33 cellular contexts compared by ENCODE assay signal in genomic region chr4:128440923-128441322, GRCh38.
"Had no signal": no experiment of that assay in that cellular context is flagged by ENCODE, and none has a peak within 500 bp of the region (broad histone marks: within the 10 kb centered on the region; RNA-seq: fewer than 3 reads in every experiment).

No MANE protein-coding gene starts in this region.

- H3K9me3 ChIP-seq: body of pancreas had no signal

- FAIRE-seq: astrocyte, bronchial epithelial cell had no signal

- DNase-seq: activated effector memory CD4-positive, alpha-beta T cell treated with anti-CD3 and anti-CD28 coated beads, Interleukin-2, amount 50 U/mL, for 16 hours; activated effector memory CD4-positive, alpha-beta T cell treated with Interleukin-2 at 50 U/mL for 16 hours; activated gamma-delta T cell; activated gamma-delta T cell treated with Interleukin-2 at 50 U/mL for 16 hours; activated naive CD4-positive, alpha-beta T cell; activated naive CD4-positive, alpha-beta T cell treated with anti-CD3 and anti-CD28 coated beads for 36 hours; activated naive CD4-positive, alpha-beta T cell treated with anti-CD3 and anti-CD28 coated beads, Interleukin-2, amount 10 ng/mL, durations not matched to agents 7 days and 5 days; activated naive CD4-positive, alpha-beta T cell treated with anti-CD3 and anti-CD28 coated beads, Interleukin-2, amount 50 U/mL, for 16 hours; activated naive CD4-positive, alpha-beta T cell treated with Interleukin-2 at 50 U/mL for 16 hours; activated naive CD8-positive, alpha-beta T cell treated with anti-CD3 and anti-CD28 coated beads for 36 hours; activated naive CD8-positive, alpha-beta T cell treated with anti-CD3 and anti-CD28 coated beads, Interleukin-2, amount 10 ng/mL, durations not matched to agents 7 days and 5 days; activated naive CD8-positive, alpha-beta T cell treated with anti-CD3 and anti-CD28 coated beads, Interleukin-2, amount 50 U/mL, for 24 hours; activated T-cell treated with anti-CD3 and anti-CD28 coated beads, Interleukin-2, amount 50 U/mL, for 24 hours; activated T-cell treated with anti-CD3 and anti-CD28 coated beads, Interleukin-2, amount 50 U/mL, for 4 hours; activated T-cell treated with anti-CD3 and anti-CD28 coated beads, Interleukin-2, amount 50 U/mL, for 48 hours; activated T-cell treated with anti-CD3 and anti-CD28 coated beads, Interleukin-2, amount 50 U/mL, for 72 hours; adrenal gland; amniotic stem cell; amygdala; anterior cingulate cortex; aorta; body of pancreas; brain microvascular endothelial cell; caudate nucleus; central memory CD4-positive, alpha-beta T cell; cerebellar nuclear complex had no signal

- ATAC-seq: activated naive CD4-positive, alpha-beta T cell treated with anti-CD3 and anti-CD28 coated beads, Interleukin-2, amount 50 U/mL, for 72 hours; activated naive CD8-positive, alpha-beta T cell treated with anti-CD3 and anti-CD28 coated beads, Interleukin-2, amount 50 U/mL, for 24 hours; activated T-cell treated with anti-CD3 and anti-CD28 coated beads, Interleukin-2, amount 50 U/mL, for 4 hours; activated T-cell treated with anti-CD3 and anti-CD28 coated beads, Interleukin-2, amount 50 U/mL, for 72 hours; activated T-helper 17 cell treated with anti-CD3 and anti-CD28 coated beads, Interleukin-2, amount 50 U/mL, for 72 hours; body of pancreas had no signal

- H3K4me1 ChIP-seq: adrenal gland, ascending aorta, body of pancreas, breast epithelium had no signal

- H3K36me3 ChIP-seq: adrenal gland, ascending aorta, brain microvascular endothelial cell, breast epithelium, cardiac muscle cell had no signal

- H3K27ac ChIP-seq: adrenal gland, ascending aorta, body of pancreas, brain microvascular endothelial cell, breast epithelium, cardiac muscle cell had no signal

- H3K27me3 ChIP-seq: adrenal gland, ascending aorta, body of pancreas, brain microvascular endothelial cell, breast epithelium, cardiac muscle cell had no signal

- H3K4me3 ChIP-seq: adrenal gland, ascending aorta, body of pancreas, breast epithelium, cardiac muscle cell had no signal
